1 cellular context compared by ENCODE assay signal in the genomic region with DNA sequence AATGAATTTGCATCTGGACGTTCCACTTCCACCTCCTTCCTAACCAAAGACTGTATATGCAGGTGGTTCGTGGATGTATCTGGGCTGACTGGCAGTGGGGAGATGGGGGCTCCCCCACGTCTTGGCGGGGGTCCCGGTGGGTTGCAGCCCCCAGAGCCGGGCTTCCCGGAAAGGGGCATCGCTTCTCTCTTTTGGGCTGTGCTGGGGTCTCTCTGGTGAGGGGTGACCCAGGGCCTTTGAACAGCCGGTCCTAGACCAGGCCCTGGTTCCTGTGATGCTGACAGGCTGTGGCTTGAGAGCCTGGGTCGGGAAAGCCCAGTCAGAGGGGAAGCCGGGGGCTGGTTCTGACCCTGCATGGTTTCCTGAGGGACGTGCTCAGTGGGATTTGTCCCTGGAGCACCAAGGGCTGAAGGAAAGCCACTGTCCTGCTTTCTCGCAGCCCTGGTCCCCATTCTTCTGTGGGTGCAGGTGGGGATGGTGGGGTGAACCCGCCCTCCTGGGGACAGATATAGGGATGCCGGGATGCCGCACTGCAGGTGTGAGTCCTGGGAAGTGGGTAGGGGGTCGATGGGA.
TF ChIP-seq lines count a peak whose summit lies in the region.

No MANE protein-coding gene starts in this region.

TF ChIP-seq in GM23338, 12 proteins besides CTCF, POLR2A, EP300 and RAD21 (continued from another document):
- TF ChIP-seq ZNF114 (CRISPR knock-in tag; IDR thresholded peaks at IDR 0.05) (no peak), EZH2phosphoT487 (IDR thresholded peaks at IDR 0.05; ENCODE audit: unreplicated experiment) (no peak), ZNF331 (CRISPR knock-in tag; IDR thresholded peaks at IDR 0.05; ENCODE audit: low read depth) (no peak), EZH2 (IDR thresholded peaks at IDR 0.05; ENCODE audit: low read depth, unreplicated experiment) (no peak)
- TF ChIP-seq, protein P1, sequence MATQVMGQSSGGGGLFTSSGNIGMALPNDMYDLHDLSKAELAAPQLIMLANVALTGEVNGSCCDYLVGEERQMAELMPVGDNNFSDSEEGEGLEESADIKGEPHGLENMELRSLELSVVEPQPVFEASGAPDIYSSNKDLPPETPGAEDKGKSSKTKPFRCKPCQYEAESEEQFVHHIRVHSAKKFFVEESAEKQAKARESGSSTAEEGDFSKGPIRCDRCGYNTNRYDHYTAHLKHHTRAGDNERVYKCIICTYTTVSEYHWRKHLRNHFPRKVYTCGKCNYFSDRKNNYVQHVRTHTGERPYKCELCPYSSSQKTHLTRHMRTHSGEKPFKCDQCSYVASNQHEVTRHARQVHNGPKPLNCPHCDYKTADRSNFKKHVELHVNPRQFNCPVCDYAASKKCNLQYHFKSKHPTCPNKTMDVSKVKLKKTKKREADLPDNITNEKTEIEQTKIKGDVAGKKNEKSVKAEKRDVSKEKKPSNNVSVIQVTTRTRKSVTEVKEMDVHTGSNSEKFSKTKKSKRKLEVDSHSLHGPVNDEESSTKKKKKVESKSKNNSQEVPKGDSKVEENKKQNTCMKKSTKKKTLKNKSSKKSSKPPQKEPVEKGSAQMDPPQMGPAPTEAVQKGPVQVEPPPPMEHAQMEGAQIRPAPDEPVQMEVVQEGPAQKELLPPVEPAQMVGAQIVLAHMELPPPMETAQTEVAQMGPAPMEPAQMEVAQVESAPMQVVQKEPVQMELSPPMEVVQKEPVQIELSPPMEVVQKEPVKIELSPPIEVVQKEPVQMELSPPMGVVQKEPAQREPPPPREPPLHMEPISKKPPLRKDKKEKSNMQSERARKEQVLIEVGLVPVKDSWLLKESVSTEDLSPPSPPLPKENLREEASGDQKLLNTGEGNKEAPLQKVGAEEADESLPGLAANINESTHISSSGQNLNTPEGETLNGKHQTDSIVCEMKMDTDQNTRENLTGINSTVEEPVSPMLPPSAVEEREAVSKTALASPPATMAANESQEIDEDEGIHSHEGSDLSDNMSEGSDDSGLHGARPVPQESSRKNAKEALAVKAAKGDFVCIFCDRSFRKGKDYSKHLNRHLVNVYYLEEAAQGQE (IDR thresholded peaks at IDR 0.05; ENCODE audit: unreplicated experiment), result no peak
